1 cellular context compared by ENCODE assay signal in genomic region chr11:63986156-63986931, GRCh38.
TF ChIP-seq lines count a peak whose summit lies in the region.

Gene OTUB1 (plus strand): TSS chr11:63986438. CDS start chr11:63986457, 19 bp downstream.

TF ChIP-seq in HepG2, 621 proteins besides CTCF, POLR2A, EP300 and RAD21 (continued from another document and continues in another):
- TF ChIP-seq ZBTB39 (CRISPR knock-in tag; IDR thresholded peaks at IDR 0.05) (no peak), FOXP1 (IDR thresholded peaks at IDR 0.05) (no peak), FOXP1 (CRISPR knock-in tag; IDR thresholded peaks at IDR 0.05) (no peak), NCOR1 (IDR thresholded peaks at IDR 0.05; ENCODE audit: borderline replicate concordance, low read length) (no peak), DMAP1 (CRISPR knock-in tag; IDR thresholded peaks at IDR 0.05) (peak; percentile 86), POGZ (CRISPR knock-in tag; IDR thresholded peaks at IDR 0.05) (peak; percentile 43; the same call in 1 of the 2 replicates), RFXANK (CRISPR knock-in tag; IDR thresholded peaks at IDR 0.05) (0 out of 2 replicates have a peak, but pooled peaks have one; percentile 64), ZNF543 (CRISPR knock-in tag; IDR thresholded peaks at IDR 0.05) (peak; percentile 62), ZZZ3 (CRISPR knock-in tag; IDR thresholded peaks at IDR 0.05; ENCODE audit: borderline replicate concordance) (no peak; the same call in 1 of the 2 replicates), NBN (conservative IDR thresholded peaks at IDR 0.05) (no peak), ZUFSP (CRISPR knock-in tag; IDR thresholded peaks at IDR 0.05; ENCODE audit: borderline replicate concordance) (no peak), ZNF546 (CRISPR knock-in tag; conservative IDR thresholded peaks at IDR 0.05) (no peak), HNRNPK (IDR thresholded peaks at IDR 0.05; ENCODE audit: low read depth, low read length, poor library complexity, severe bottlenecking) (peak; percentile 62), SRY (CRISPR knock-in tag; IDR thresholded peaks at IDR 0.05) (peak; percentile 70), HDAC2 (CRISPR knock-in tag; IDR thresholded peaks at IDR 0.05) (peak; percentile 47), ATF7 (IDR thresholded peaks at IDR 0.05) (no peak), ATF7 (CRISPR knock-in tag; IDR thresholded peaks at IDR 0.05) (no peak), HNF1B (CRISPR knock-in tag; IDR thresholded peaks at IDR 0.05) (peak; percentile 58), ZNF335 (CRISPR knock-in tag; IDR thresholded peaks at IDR 0.05) (peak; percentile 63), ATF6 (CRISPR knock-in tag; conservative IDR thresholded peaks at IDR 0.05) (0 out of 2 replicates have a peak, but pooled peaks have one; percentile 81), ZNF350 (CRISPR knock-in tag; IDR thresholded peaks at IDR 0.05; ENCODE audit: borderline replicate concordance, low read depth) (peak; percentile 66), ZNF607 (CRISPR knock-in tag; IDR thresholded peaks at IDR 0.05; ENCODE audit: borderline replicate concordance) (peak; percentile 93; the same call in 1 of the 2 replicates), ZNF256 (CRISPR knock-in tag; conservative IDR thresholded peaks at IDR 0.05) (0 out of 2 replicates have a peak, but pooled peaks have one; percentile 48), TFAP4 (IDR thresholded peaks at IDR 0.05; ENCODE audit: borderline replicate concordance, low read depth) (peak; percentile 8; the same call in 1 of the 2 replicates), AGO2 (optimal IDR thresholded peaks at IDR 0.05; ENCODE audit: low read depth, low read length) (peak; percentile 86), ZSCAN29 (CRISPR knock-in tag; conservative IDR thresholded peaks at IDR 0.05) (no peak), ISX (CRISPR knock-in tag; conservative IDR thresholded peaks at IDR 0.05) (peak; percentile 53; the same call in 1 of the 2 replicates), SSRP1 (CRISPR knock-in tag; IDR thresholded peaks at IDR 0.05) (peak; percentile 19; the same call in 1 of the 2 replicates), CBX5 (CRISPR knock-in tag; IDR thresholded peaks at IDR 0.05; ENCODE audit: borderline replicate concordance) (peak; percentile 55; the same call in 1 of the 2 replicates), ZBED4 (CRISPR knock-in tag; IDR thresholded peaks at IDR 0.05; ENCODE audit: borderline replicate concordance) (no peak), SIX1 (CRISPR knock-in tag; IDR thresholded peaks at IDR 0.05; ENCODE audit: borderline replicate concordance) (no peak), PBX3 (CRISPR knock-in tag; IDR thresholded peaks at IDR 0.05; ENCODE audit: borderline replicate concordance) (0 out of 2 replicates have a peak, but pooled peaks have one; percentile 36), U2AF2 (IDR thresholded peaks at IDR 0.05; ENCODE audit: low read depth, low read length) (peak; percentile 96), DMTF1 (CRISPR knock-in tag; IDR thresholded peaks at IDR 0.05) (no peak), ZBTB49 (CRISPR knock-in tag; IDR thresholded peaks at IDR 0.05; ENCODE audit: borderline replicate concordance) (peak; percentile 68; the same call in 1 of the 2 replicates), HNF4A (CRISPR knock-in tag; IDR thresholded peaks at IDR 0.05) (peak; percentile 20; the same call in 1 of the 2 replicates), ZNF619 (CRISPR knock-in tag; IDR thresholded peaks at IDR 0.05) (no peak), ZNF672 (CRISPR knock-in tag; IDR thresholded peaks at IDR 0.05) (no peak)
